Comparison of ENCODE assay signal across 8 cellular contexts in genomic region chr10:97445357-97445721, GRCh38. TPM values are rescaled to one million over a fixed set of nuclear protein-coding genes. Genes with fewer than 3 reads are reported as not detected.
DNase-seq lines count a peak whose midpoint lies in the region; ATAC-seq, FAIRE-seq and TF ChIP-seq lines count a peak whose summit lies in the region.

No MANE protein-coding gene starts in this region.

- no peak for TF ChIP-seq EP300 in H1 (IDR thresholded peaks at IDR 0.05; ENCODE audit: borderline replicate concordance in 1 of 2, low read depth in 2 of 2, low read length in 2 of 2)

- H3K27ac ChIP-seq in CD4-positive, CD25-positive, alpha-beta regulatory T cell (ENCODE audit: insufficient read depth, low read length, poor library complexity, severe bottlenecking) = peak overlapping the region; percentile 73
- H3K27ac ChIP-seq in H1 (ENCODE audit: low read depth, low read length) = peak overlapping the region; percentile 62

- no peak overlapping the region for H2BK120ac ChIP-seq in H1 (replicated peaks; ENCODE audit: low read depth, low read length)

- FAIRE-seq in H1 (lab: Jason Lieb, UNC) = no peak
- no peak for FAIRE-seq in H54 (lab: Jason Lieb, UNC)

- peaks cover 15 to 42% of the 10 kb centered on the region in 2 experiments for H3K79me2 ChIP-seq in H1 (ENCODE audit: control insufficient read depth in 1 of 2, insufficient read depth in 2 of 2, low read length in 2 of 2)

- no peak for DNase-seq in CD4-positive, CD25-positive, alpha-beta regulatory T cell
- DNase-seq in MG63 (no peak), H1 (ENCODE audit: low read depth in 1 of 2, low spot score in 2 of 2) (no peak), nephron progenitor cell (no peak), SHP77 treated with DMSO at 0.1 percent for 48 hours (lab: John Stamatoyannopoulos, UW) (no peak), UCSD-AML1 (lab: John Stamatoyannopoulos, UW; ENCODE audit: unreplicated experiment) (no peak), H4 (ENCODE audit: low spot score) (no peak), H54 (ENCODE audit: insufficient read length, low spot score) (no peak)

- WGBS in H1 (ENCODE audit: extremely low coverage in 1 of 2, insufficient coverage in 1 of 2, insufficient read length in 1 of 2, insufficient replicate concordance in 2 of 2, low coverage in 1 of 2, low lambda C conversion rate in 2 of 2, missing lambda C conversion rate in 1 of 2), 2 experiments = 6% methylated on average over 13 of the region's 13 CpGs; no CpG with 5 or more reads in 1 of the 2 experiments

- H4K20me1 ChIP-seq in H1 (replicated peaks in 1 of 2; ENCODE audit: control insufficient read depth in 1 of 2, insufficient read depth in 2 of 2, low read length in 2 of 2) = peaks cover 0 to 4% of the 10 kb centered on the region in 2 experiments

- peak overlapping the region; percentile 62 for H3K4ac ChIP-seq in H1 (replicated peaks; ENCODE audit: insufficient read length, low read depth, low read length)

- CTCF ChIA-PET in H1 (lab: Charles Lee; ENCODE audit: partially characterized antibody) = interaction anchor here (0.6 to 2.5 kb wide), 4 partner anchors 34 to 273 kb away, joined by 3 to 19 read pairs (median 4); no protein-coding TSS in a partner anchor

- H2AFZ ChIP-seq in H1 (ENCODE audit: low read length) = peak overlapping the region; percentile 79

- H3K14ac ChIP-seq in H1 (ENCODE audit: insufficient read length) = no peak overlapping the region

- TF ChIP-seq CTCF in H1 (IDR thresholded peaks at IDR 0.05; ENCODE audit: control extremely low read depth in 1 of 3, insufficient read depth in 1 of 3, low read depth in 1 of 3, low read length in 3 of 3) (no peak), nephron progenitor cell (IDR thresholded peaks at IDR 0.05) (no peak)

- H4K8ac ChIP-seq in H1 (ENCODE audit: extremely low read depth, insufficient read depth, low read length) = peak overlapping the region; percentile 87

- ATAC-seq in CD4-positive, CD25-positive, alpha-beta regulatory T cell (ENCODE audit: low read depth in 2 of 2) = no peak

- peaks cover 13 to 53% (median 31%) of the 10 kb centered on the region in 4 donors for H3K4me1 Mint-ChIP-seq in CD4-positive, CD25-positive, alpha-beta regulatory T cell
- peaks cover 41% of the 10 kb centered on the region for H3K4me1 Mint-ChIP-seq in nephron progenitor cell

- peaks cover 11% of the 10 kb centered on the region for H3K36me3 Mint-ChIP-seq in CD4-positive, CD25-positive, alpha-beta regulatory T cell
- peaks cover 30% of the 10 kb centered on the region for H3K36me3 Mint-ChIP-seq in nephron progenitor cell (ENCODE audit: low read depth)

- peak overlapping the region; percentile 68 to 92 (median 86) for H3K9ac ChIP-seq in H1 (replicated peaks in 1 of 4; ENCODE audit: extremely low read depth in 1 of 4, low read depth in 3 of 4, low read length in 3 of 4)

- no peaks in the 10 kb centered on the region for H3K9me3 Mint-ChIP-seq in CD4-positive, CD25-positive, alpha-beta regulatory T cell
- no peaks in the 10 kb centered on the region for H3K9me3 Mint-ChIP-seq in nephron progenitor cell

- H3K4me2 ChIP-seq in H1 (ENCODE audit: insufficient read depth in 1 of 2, low read depth in 2 of 2, low read length in 2 of 2) = peak overlapping the region; percentile 85 to 88

- H2AK5ac ChIP-seq in H1 (ENCODE audit: low read depth, low read length) = peak overlapping the region; percentile 40; the same call in 1 of the 2 replicates

- H4K5ac ChIP-seq in H1 (ENCODE audit: insufficient read length, low read depth, low read length) = peak overlapping the region; percentile 44

- TF ChIP-seq POLR2A in H1 (IDR thresholded peaks at IDR 0.05; ENCODE audit: control extremely low read depth in 1 of 2, low read depth in 2 of 2, low read length in 2 of 2) = no peak
- no peak for TF ChIP-seq POLR2A in H54 (IDR thresholded peaks at IDR 0.05; ENCODE audit: low read depth, low read length)

- H3K23ac ChIP-seq in H1 (ENCODE audit: insufficient read length) = no peak overlapping the region

- peak overlapping the region; percentile 91 to 100 (median 98) for H3K4me3 Mint-ChIP-seq in CD4-positive, CD25-positive, alpha-beta regulatory T cell
- peak overlapping the region; percentile 96 for H3K4me3 Mint-ChIP-seq in nephron progenitor cell

- H2BK20ac ChIP-seq in H1 (ENCODE audit: low read length) = no peak overlapping the region

- H4K91ac ChIP-seq in H1 (replicated peaks; ENCODE audit: insufficient read length, low read length) = no peak overlapping the region

- POLR2A ChIA-PET in H1 (lab: Charles Lee; ENCODE audit: partially characterized antibody) = interaction anchor here (0.9 to 13.8 kb wide), 7 partner anchors 9 to 52 kb away, joined by 3 to 185 read pairs (median 3); no protein-coding TSS in a partner anchor

- peak overlapping the region; percentile 63; the same call in 1 of the 2 replicates for H2BK5ac ChIP-seq in H1 (ENCODE audit: low read depth, low read length)

- peaks cover 29% of the 10 kb centered on the region for H3K4me1 ChIP-seq in CD4-positive, CD25-positive, alpha-beta regulatory T cell (ENCODE audit: control insufficient read depth, insufficient read depth, low read length, poor library complexity, severe bottlenecking)
- peaks cover 0 to 8% (median under 1%) of the 10 kb centered on the region in 4 experiments; a peak in 5 of 7 replicates for H3K4me1 ChIP-seq in H1 (replicated peaks in 1 of 4; ENCODE audit: control insufficient read depth in 3 of 4, insufficient read depth in 4 of 4, low read length in 3 of 4)

- no peak overlapping the region for H2BK15ac ChIP-seq in H1 (ENCODE audit: low read length)

- no peaks in the 10 kb centered on the region for H3K27me3 ChIP-seq in CD4-positive, CD25-positive, alpha-beta regulatory T cell (ENCODE audit: control insufficient read depth, insufficient read depth, low read length)
- H3K27me3 ChIP-seq in MG63 (no peaks in the 10 kb centered on the region), H1 (replicated peaks in 1 of 4; ENCODE audit: control insufficient read depth in 3 of 4, extremely low read depth in 1 of 4, insufficient read depth in 3 of 4, low read length in 3 of 4) (no peaks in the 10 kb centered on the region)

- H3K9me3 ChIP-seq in CD4-positive, CD25-positive, alpha-beta regulatory T cell (ENCODE audit: control insufficient read depth in 2 of 2, low read length in 2 of 2) = no peaks in the 10 kb centered on the region
- H3K9me3 ChIP-seq in MG63 = no peaks in the 10 kb centered on the region
- no peaks in the 10 kb centered on the region for H3K9me3 ChIP-seq in H1 (ENCODE audit: insufficient read depth in 2 of 2, low read depth in 1 of 2, low read length in 1 of 2)

- no peak overlapping the region for H3K56ac ChIP-seq in H1 (replicated peaks; ENCODE audit: insufficient read length, low read depth, low read length)

- H3K27ac Mint-ChIP-seq in CD4-positive, CD25-positive, alpha-beta regulatory T cell = peak overlapping the region; percentile 95 to 98 (median 96)
- peak overlapping the region; percentile 82 for H3K27ac Mint-ChIP-seq in nephron progenitor cell

- peaks cover 15% of the 10 kb centered on the region for H3K36me3 ChIP-seq in CD4-positive, CD25-positive, alpha-beta regulatory T cell (ENCODE audit: control insufficient read depth, insufficient read depth, low read length)
- H3K36me3 ChIP-seq in MG63 (peaks cover 33% of the 10 kb centered on the region), H1 (ENCODE audit: control insufficient read depth in 2 of 4, insufficient read depth in 4 of 4, low read length in 3 of 4) (peaks cover 3 to 16% (median 12%) of the 10 kb centered on the region in 4 experiments; a peak in 5 of 8 replicates)

- H3K79me1 ChIP-seq in H1 (ENCODE audit: low read depth, low read length) = peaks cover 13% of the 10 kb centered on the region

- TF ChIP-seq RAD21 in H1 (IDR thresholded peaks at IDR 0.05 in 1 of 2, conservative IDR thresholded peaks at IDR 0.05 in 1 of 2; ENCODE audit: low read depth in 2 of 2, low read length in 2 of 2) = no peak

- peak overlapping the region; percentile 95 for H3K4me3 ChIP-seq in CD4-positive, CD25-positive, alpha-beta regulatory T cell (ENCODE audit: low read depth, low read length)
- H3K4me3 ChIP-seq in MG63 = peak overlapping the region; percentile 81
- peak overlapping the region; percentile 78 to 98 (median 87) for H3K4me3 ChIP-seq in H1 (ENCODE audit: extremely low read depth in 1 of 4, insufficient read depth in 2 of 4, low read depth in 3 of 4, low read length in 4 of 4)

- no peaks in the 10 kb centered on the region for H3K27me3 Mint-ChIP-seq in CD4-positive, CD25-positive, alpha-beta regulatory T cell
- H3K27me3 Mint-ChIP-seq in nephron progenitor cell (ENCODE audit: low read depth, poor library complexity) = no peaks in the 10 kb centered on the region

- H3K23me2 ChIP-seq in H1 (ENCODE audit: low read depth, low read length) = peaks cover 7% of the 10 kb centered on the region

- H2BK12ac ChIP-seq in H1 (ENCODE audit: low read depth, low read length) = peak overlapping the region; percentile 45; the same call in 1 of the 2 replicates

- peak overlapping the region; percentile 73; the same call in 1 of the 2 replicates for H3K18ac ChIP-seq in H1 (ENCODE audit: extremely low read depth, low read length)

RNA-seq across cellular contexts. Expression of gene EXOSC1, which starts 0.5 kb away (rescaled TPM):
- total RNA-seq in CD4-positive, CD25-positive, alpha-beta regulatory T cell = 42.2 TPM
- 100 to 1,000 TPM in 2 of 4 donors, 10 to 100 TPM in 2; 97.5 to 105 (median 101) TPM for polyA plus RNA-seq in CD4-positive, CD25-positive, alpha-beta regulatory T cell
- total RNA-seq in MG63 (2014; rRNA removed; shearing (Covaris generic); ENCODE audit: low replicate concordance) = 42.8 and 45.6 TPM in 2 replicates
- 52.1 and 53.6 TPM in 2 replicates for total RNA-seq in H1 (2021; fragmentation: NEBNext Ultra II Directional; extraction: Animal tissue kit (Norgen Biotek cat#: 25700))
- 58.6 and 68.1 TPM in 2 replicates for polyA plus RNA-seq in H1 (2011; rRNA removed)
- 72.7 TPM for polyA plus RNA-seq in H1 (2011; cell fraction: cytosol; rRNA removed)
- polyA plus RNA-seq in H1 (2011; cell fraction: nucleus; rRNA removed) = 42.4 TPM
- 50.5 to 77.6 TPM (median 73.8 TPM) in 4 replicates for polyA plus RNA-seq in H1 (2012, experiment 1 of 2)
- polyA plus RNA-seq in H1 (2012, experiment 2 of 2) = 47.3 TPM
- 77.0 TPM for polyA plus RNA-seq in H1 (2013, experiment 1 of 2)
- 75.8 TPM for polyA plus RNA-seq in H1 (2013, experiment 2 of 2)
- polyA minus RNA-seq in H1 (2011; rRNA and poly(A)+ RNA removed) = 33.8 and 42.0 TPM in 2 replicates
- polyA minus RNA-seq in H1 (2011; cell fraction: cytosol; rRNA and poly(A)+ RNA removed) = 25.1 TPM
- 29.0 TPM for polyA minus RNA-seq in H1 (2011; cell fraction: nucleus; rRNA and poly(A)+ RNA removed)
- 75.0 and 87.7 TPM in 2 replicates for total RNA-seq in H4 (2014; rRNA removed; shearing (Covaris generic))

RNA-seq across cellular contexts. Expression of gene ZDHHC16, which starts 0.6 kb away (rescaled TPM):
- total RNA-seq in CD4-positive, CD25-positive, alpha-beta regulatory T cell = 17.1 TPM
- 10 to 100 TPM; 25.3 to 36.4 (median 28.5) TPM for polyA plus RNA-seq in CD4-positive, CD25-positive, alpha-beta regulatory T cell
- total RNA-seq in MG63 (2014; rRNA removed; shearing (Covaris generic); ENCODE audit: low replicate concordance) = 40.4 and 41.5 TPM in 2 replicates
- total RNA-seq in H1 (2021; fragmentation: NEBNext Ultra II Directional; extraction: Animal tissue kit (Norgen Biotek cat#: 25700)) = 45.9 and 50.4 TPM in 2 replicates
- polyA plus RNA-seq in H1 (2011; rRNA removed) = 108 and 127 TPM in 2 replicates
- 76.0 TPM for polyA plus RNA-seq in H1 (2011; cell fraction: cytosol; rRNA removed)
- 84.2 TPM for polyA plus RNA-seq in H1 (2011; cell fraction: nucleus; rRNA removed)
- polyA plus RNA-seq in H1 (2012, experiment 1 of 2) = 31.8 to 50.0 TPM (median 46.4 TPM) in 4 replicates
- polyA plus RNA-seq in H1 (2012, experiment 2 of 2) = 59.6 TPM
- polyA plus RNA-seq in H1 (2013, experiment 1 of 2) = 39.2 TPM
- polyA plus RNA-seq in H1 (2013, experiment 2 of 2) = 45.5 TPM
- 130 and 144 TPM in 2 replicates for polyA minus RNA-seq in H1 (2011; rRNA and poly(A)+ RNA removed)
- polyA minus RNA-seq in H1 (2011; cell fraction: cytosol; rRNA and poly(A)+ RNA removed) = 39.4 TPM
- polyA minus RNA-seq in H1 (2011; cell fraction: nucleus; rRNA and poly(A)+ RNA removed) = 43.8 TPM
- 38.5 and 49.4 TPM in 2 replicates for total RNA-seq in H4 (2014; rRNA removed; shearing (Covaris generic))

RNA-seq across cellular contexts. Expression of gene PGAM1, which starts 19.3 kb away (rescaled TPM):
- total RNA-seq in CD4-positive, CD25-positive, alpha-beta regulatory T cell = 98.8 TPM
- 100 to 1,000 TPM; 253 to 375 (median 298) TPM for polyA plus RNA-seq in CD4-positive, CD25-positive, alpha-beta regulatory T cell
- total RNA-seq in MG63 (2014; rRNA removed; shearing (Covaris generic); ENCODE audit: low replicate concordance) = 577 and 749 TPM in 2 replicates
- total RNA-seq in H1 (2021; fragmentation: NEBNext Ultra II Directional; extraction: Animal tissue kit (Norgen Biotek cat#: 25700)) = 799 and 819 TPM in 2 replicates
- polyA plus RNA-seq in H1 (2011; rRNA removed) = 791 and 833 TPM in 2 replicates
- 909 TPM for polyA plus RNA-seq in H1 (2011; cell fraction: cytosol; rRNA removed)
- polyA plus RNA-seq in H1 (2011; cell fraction: nucleus; rRNA removed) = 630 TPM
- 719 to 965 TPM (median 896 TPM) in 4 replicates for polyA plus RNA-seq in H1 (2012, experiment 1 of 2)
- polyA plus RNA-seq in H1 (2012, experiment 2 of 2) = 930 TPM
- 506 TPM for polyA plus RNA-seq in H1 (2013, experiment 1 of 2)
- polyA plus RNA-seq in H1 (2013, experiment 2 of 2) = 517 TPM
- 827 and 845 TPM in 2 replicates for polyA minus RNA-seq in H1 (2011; rRNA and poly(A)+ RNA removed)
- polyA minus RNA-seq in H1 (2011; cell fraction: cytosol; rRNA and poly(A)+ RNA removed) = 449 TPM
- polyA minus RNA-seq in H1 (2011; cell fraction: nucleus; rRNA and poly(A)+ RNA removed) = 305 TPM
- 784 and 853 TPM in 2 replicates for total RNA-seq in H4 (2014; rRNA removed; shearing (Covaris generic))

RNA-seq across cellular contexts. Expression of gene RRP12, which starts 44.2 kb away (rescaled TPM):
- total RNA-seq in CD4-positive, CD25-positive, alpha-beta regulatory T cell = 82.0 TPM
- 1 to 10 TPM; 5.1 to 9.1 (median 7.3) TPM for polyA plus RNA-seq in CD4-positive, CD25-positive, alpha-beta regulatory T cell
- 19.0 and 34.7 TPM in 2 replicates for total RNA-seq in MG63 (2014; rRNA removed; shearing (Covaris generic); ENCODE audit: low replicate concordance)
- total RNA-seq in H1 (2021; fragmentation: NEBNext Ultra II Directional; extraction: Animal tissue kit (Norgen Biotek cat#: 25700)) = 65.8 and 71.9 TPM in 2 replicates
- 21.0 and 33.1 TPM in 2 replicates for polyA plus RNA-seq in H1 (2011; rRNA removed)
- 19.2 TPM for polyA plus RNA-seq in H1 (2011; cell fraction: cytosol; rRNA removed)
- polyA plus RNA-seq in H1 (2011; cell fraction: nucleus; rRNA removed) = 65.3 TPM
- 41.5 to 54.2 TPM (median 45.9 TPM) in 4 replicates for polyA plus RNA-seq in H1 (2012, experiment 1 of 2)
- 55.6 TPM for polyA plus RNA-seq in H1 (2012, experiment 2 of 2)
- polyA plus RNA-seq in H1 (2013, experiment 1 of 2) = 24.6 TPM
- 20.7 TPM for polyA plus RNA-seq in H1 (2013, experiment 2 of 2)
- polyA minus RNA-seq in H1 (2011; rRNA and poly(A)+ RNA removed) = 43.0 and 55.3 TPM in 2 replicates
- polyA minus RNA-seq in H1 (2011; cell fraction: cytosol; rRNA and poly(A)+ RNA removed) = 28.2 TPM
- 46.8 TPM for polyA minus RNA-seq in H1 (2011; cell fraction: nucleus; rRNA and poly(A)+ RNA removed)
- 14.4 and 17.9 TPM in 2 replicates for total RNA-seq in H4 (2014; rRNA removed; shearing (Covaris generic))

RNA-seq across cellular contexts. Expression of gene MMS19, which starts 52.9 kb away (rescaled TPM):
- 59.6 TPM for total RNA-seq in CD4-positive, CD25-positive, alpha-beta regulatory T cell
- polyA plus RNA-seq in CD4-positive, CD25-positive, alpha-beta regulatory T cell = 10 to 100 TPM; 26.7 to 44.5 (median 34.8) TPM
- 44.3 and 57.6 TPM in 2 replicates for total RNA-seq in MG63 (2014; rRNA removed; shearing (Covaris generic); ENCODE audit: low replicate concordance)
- total RNA-seq in H1 (2021; fragmentation: NEBNext Ultra II Directional; extraction: Animal tissue kit (Norgen Biotek cat#: 25700)) = 128 and 130 TPM in 2 replicates
- 221 and 228 TPM in 2 replicates for polyA plus RNA-seq in H1 (2011; rRNA removed)
- polyA plus RNA-seq in H1 (2011; cell fraction: cytosol; rRNA removed) = 183 TPM
- 470 TPM for polyA plus RNA-seq in H1 (2011; cell fraction: nucleus; rRNA removed)
- polyA plus RNA-seq in H1 (2012, experiment 1 of 2) = 107 to 133 TPM (median 128 TPM) in 4 replicates
- polyA plus RNA-seq in H1 (2012, experiment 2 of 2) = 131 TPM
- polyA plus RNA-seq in H1 (2013, experiment 1 of 2) = 125 TPM
- polyA plus RNA-seq in H1 (2013, experiment 2 of 2) = 122 TPM
- 326 and 376 TPM in 2 replicates for polyA minus RNA-seq in H1 (2011; rRNA and poly(A)+ RNA removed)
- polyA minus RNA-seq in H1 (2011; cell fraction: cytosol; rRNA and poly(A)+ RNA removed) = 92.1 TPM
- polyA minus RNA-seq in H1 (2011; cell fraction: nucleus; rRNA and poly(A)+ RNA removed) = 160 TPM
- total RNA-seq in H4 (2014; rRNA removed; shearing (Covaris generic)) = 94.0 and 107 TPM in 2 replicates
